Comparison of ENCODE assay signal across 8 cellular contexts in the genomic region with DNA sequence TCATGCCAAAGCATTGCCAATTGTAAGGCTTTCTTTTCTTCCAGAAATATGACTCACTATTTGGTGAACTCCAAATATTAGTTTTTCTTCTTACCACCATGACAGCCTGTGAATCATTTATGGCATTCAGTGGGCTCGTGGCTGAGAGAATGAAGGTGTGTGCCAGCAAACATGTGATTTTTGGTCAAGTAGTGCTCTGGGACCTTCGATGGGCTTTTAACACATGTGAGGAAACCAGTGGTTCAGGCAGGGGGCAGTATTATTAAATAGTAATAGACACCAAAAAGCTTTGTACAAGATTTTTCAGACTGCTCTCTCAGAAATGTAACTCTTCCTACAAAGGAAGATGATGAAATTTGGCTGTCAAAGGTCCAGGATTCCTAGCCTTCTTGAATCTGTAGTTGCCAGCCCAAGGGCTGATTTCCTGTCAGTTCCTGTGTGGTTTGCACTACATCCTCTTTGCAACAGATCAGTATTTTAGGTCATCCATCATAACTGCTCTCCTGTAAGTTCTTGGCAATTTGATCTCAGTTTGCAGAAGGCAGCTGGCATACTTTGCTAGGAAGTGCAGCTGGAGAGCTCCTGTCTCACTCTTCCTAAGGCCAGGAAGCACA.
DNase-seq lines count a peak whose midpoint lies in the region; ATAC-seq and TF ChIP-seq lines count a peak whose summit lies in the region.

No MANE protein-coding gene starts in this region.

- no peak overlapping the region for H2AFZ ChIP-seq in OCI-LY7 (ENCODE audit: low read length)

- ATAC-seq in GM21367 (IDR thresholded peaks at IDR 0.05; ENCODE audit: unreplicated experiment) (peak; percentile 47), GM19328 (IDR thresholded peaks at IDR 0.05; ENCODE audit: unreplicated experiment) (no peak)

- H3K9me3 ChIP-seq in OCI-LY7 (ENCODE audit: low read length) (no peaks in the 10 kb centered on the region), adipocyte (ENCODE audit: control insufficient read depth, low read length) (peaks cover 10% of the 10 kb centered on the region), spleen (peaks cover 0 to 5% (median 0%) of the 10 kb centered on the region in 8 donors)

- intact Hi-C loops in OCI-LY7 (cut with micrococcal nuclease; ENCODE audit: unreplicated experiment) = no loop called here
- intact Hi-C loops in spleen (cut with DNase I; ENCODE audit: low total_unique reads) = no loop called here

- DNase-seq in AG04449 (ENCODE audit: low read depth, low spot score) (peak; percentile 92), OCI-LY7 (ENCODE audit: low spot score) (peak; percentile 1), adipocyte (ENCODE audit: low read depth) (peak; percentile 88), hepatic stellate cell (ENCODE audit: low spot score) (peak; percentile 22), spleen (no peak), HuH-7.5 (ENCODE audit: low spot score) (no peak)

- peaks cover 6% of the 10 kb centered on the region for H3K4me1 ChIP-seq in OCI-LY7 (ENCODE audit: insufficient read depth, low read length, poor library complexity, severe bottlenecking)
- peaks cover 68% of the 10 kb centered on the region for H3K4me1 ChIP-seq in adipocyte (ENCODE audit: control insufficient read depth, insufficient read depth, low read length)
- peaks cover 18 to 88% (median 53%) of the 10 kb centered on the region in 6 donors for H3K4me1 ChIP-seq in spleen

- no peak for TF ChIP-seq POLR2A in spleen (IDR thresholded peaks at IDR 0.05)

- WGBS in spleen, 5 donors = 0 to 8% (median 5%) methylated on average over 2 of the region's 2 CpGs

- TF ChIP-seq CTCF in AG04449 (IDR thresholded peaks at IDR 0.05; ENCODE audit: insufficient read depth, low read length, missing control alignments) = no peak
- 0 out of 2 replicates have a peak, but pooled peaks have one; percentile 29 for TF ChIP-seq CTCF in OCI-LY7 (conservative IDR thresholded peaks at IDR 0.05; ENCODE audit: low read length)
- peak in 6 of 11 experiments; percentile 13 to 44 (median 25) for TF ChIP-seq CTCF in spleen (IDR thresholded peaks at IDR 0.05 in 8 of 11, conservative IDR thresholded peaks at IDR 0.05 in 3 of 11)

- peak overlapping the region; percentile 65 for H3K9ac ChIP-seq in adipocyte (ENCODE audit: low read length)

- H3K27me3 ChIP-seq in adipocyte (replicated peaks; ENCODE audit: control insufficient read depth, insufficient read depth, low read length) (no peaks in the 10 kb centered on the region), spleen (replicated peaks in 1 of 7) (no peaks in the 10 kb centered on the region)

- POLR2A ChIA-PET in AG04449 (lab: Yijun Ruan, JAX) = interaction anchor here (0.8 to 1.3 kb wide), 3 partner anchors 36 to 436 kb away, joined by 3 to 5 read pairs (median 4); no protein-coding TSS in a partner anchor
- POLR2A ChIA-PET in OCI-LY7 (lab: Charles Lee) = no interaction called here

- H3K27ac ChIP-seq in OCI-LY7 (ENCODE audit: low read depth, low read length, poor library complexity, severe bottlenecking) (no peak overlapping the region), spleen (peak overlapping the region in 7 of 8 donors; percentile 56 to 83 (median 76))

- no TSS peak for BruUV-seq in OCI-LY7 (replicated peaks; lab: Mats Ljungman, UMichigan)

- no peak overlapping the region for H3K4me3 ChIP-seq in AG04449 (ENCODE audit: low read depth, low read length)
- H3K4me3 ChIP-seq in OCI-LY7 (ENCODE audit: low read depth, low read length, poor library complexity, severe bottlenecking) = no peak overlapping the region
- H3K4me3 ChIP-seq in adipocyte (ENCODE audit: low read length) = peak overlapping the region; percentile 52
- peak overlapping the region in 1 of 8 donors; percentile 6 for H3K4me3 ChIP-seq in spleen

- H3K79me2 ChIP-seq in OCI-LY7 (ENCODE audit: insufficient read depth, low read depth, low read length) = no peaks in the 10 kb centered on the region

- H3K36me3 ChIP-seq in OCI-LY7 (ENCODE audit: insufficient read depth, low read length) (no peaks in the 10 kb centered on the region), adipocyte (ENCODE audit: control insufficient read depth, insufficient read depth, low read length, severe bottlenecking) (no peaks in the 10 kb centered on the region), spleen (no peaks in the 10 kb centered on the region)

- H4K20me1 ChIP-seq in OCI-LY7 (ENCODE audit: insufficient read depth, low read length) = no peaks in the 10 kb centered on the region

- no peaks in the 10 kb centered on the region; the same call in 1 of the 2 replicates for H3K9me2 ChIP-seq in OCI-LY7 (ENCODE audit: insufficient read depth, low read length)

- CTCF ChIA-PET in AG04449 (lab: Yijun Ruan, JAX) = interaction anchor here (1.3 to 1.5 kb wide), 2 partner anchors 145 to 441 kb away, joined by 3 read pairs; no protein-coding TSS in a partner anchor
- CTCF ChIA-PET in OCI-LY7 (lab: Charles Lee; ENCODE audit: unreplicated experiment) = no interaction called here

- H3K4me2 ChIP-seq in OCI-LY7 (ENCODE audit: low read length) = no peak overlapping the region

Comparison
In these comparisons a context has a peak if more than half of its experiments do, and no peak if none do; other contexts are left out.
1. DNase-seq: peak in AG04449 (single experiment), OCI-LY7 (single experiment), adipocyte (single experiment) and hepatic stellate cell (single experiment); none in spleen (single experiment) and HuH-7.5 (single experiment).